ENCODE assay signal across 17 cellular contexts in the genomic region with DNA sequence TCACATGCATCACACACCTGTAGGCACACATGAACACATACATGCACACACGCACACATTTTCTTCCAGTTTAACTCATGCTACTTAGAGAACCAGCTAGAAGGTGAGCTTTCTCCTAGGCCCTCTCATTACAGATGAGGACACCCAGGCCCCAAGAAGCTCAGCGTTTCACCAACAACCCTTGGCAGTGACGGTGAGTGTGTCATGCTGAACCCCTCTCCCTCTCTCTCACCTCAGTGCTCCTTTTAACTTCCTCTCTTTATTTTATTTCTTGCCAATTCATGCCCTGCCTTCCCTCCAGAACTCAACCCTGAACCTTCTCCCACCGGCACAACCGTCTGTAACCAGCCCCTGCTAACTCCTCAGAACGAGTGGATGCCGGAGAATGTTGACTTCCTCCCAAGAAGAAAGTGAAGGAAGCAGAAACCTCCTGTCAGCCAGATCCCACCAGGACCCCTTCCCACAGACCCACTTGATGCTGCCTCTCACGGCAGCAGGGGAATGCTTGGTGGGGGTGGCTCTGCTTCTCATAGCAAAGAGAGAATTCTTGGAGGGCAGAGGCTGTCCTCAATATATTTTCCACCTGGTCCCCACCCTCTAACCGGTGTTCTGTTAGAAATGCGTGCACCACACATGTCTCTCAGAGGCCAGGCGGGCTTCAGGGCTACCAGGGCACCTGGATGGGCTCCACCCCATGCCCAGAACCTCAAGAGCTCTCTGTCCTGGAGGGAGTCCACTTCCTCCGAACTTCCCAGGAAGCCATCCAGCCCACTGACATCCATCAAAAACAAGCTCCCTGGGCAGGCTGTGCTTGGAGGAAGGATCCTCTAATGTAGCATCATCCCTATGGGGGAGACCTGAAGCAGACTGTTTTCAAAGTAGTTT.
A peak's percentile ranks its signal among the peaks of the same experiment; 100 is the strongest.
DNase-seq lines count a peak whose midpoint lies in the region; ATAC-seq, FAIRE-seq and TF ChIP-seq lines count a peak whose summit lies in the region.
"Had no signal": no experiment of that assay in that cellular context is flagged by ENCODE, and none has a peak within 500 bp of the region (broad histone marks: within the 10 kb centered on the region; RNA-seq: fewer than 3 reads in every experiment).

No MANE protein-coding gene starts in this region.

- no peak overlapping the region for H3K4me2 ChIP-seq in IMR-90 (ENCODE audit: low read depth, low read length)
- H3K4me2 ChIP-seq: hepatocyte had no signal

- dilution Hi-C loops in IMR-90 (cut with HindIII; ENCODE audit: low sequenced_read_pairs, unreplicated experiment), result no loop called here

- H3K9me1 ChIP-seq in IMR-90 (ENCODE audit: insufficient read depth, low read length), result peaks cover 8% of the 10 kb centered on the region

- H3K36me3 ChIP-seq in IMR-90 (ENCODE audit: control insufficient read depth, insufficient read depth, low read length), result no peaks in the 10 kb centered on the region
- H3K36me3 ChIP-seq in kidney (ENCODE audit: control insufficient read depth in 1 of 2, insufficient read depth in 2 of 2, low read length in 2 of 2), result no peaks in the 10 kb centered on the region
- H3K36me3 ChIP-seq: HAP-1, vagina had no signal

- no peak overlapping the region for H2BK5ac ChIP-seq in IMR-90 (ENCODE audit: low read depth, low read length, poor library complexity, severe bottlenecking)

- no peak overlapping the region for H2AFZ ChIP-seq in IMR-90 (replicated peaks; ENCODE audit: low read length, poor library complexity)
- H2AFZ ChIP-seq: hepatocyte had no signal

- H3K4me1 ChIP-seq in right cardiac atrium (ENCODE audit: control insufficient read depth, insufficient read depth, low read length), result peaks cover 9% of the 10 kb centered on the region
- peaks cover 10% of the 10 kb centered on the region for H3K4me1 ChIP-seq in IMR-90 (ENCODE audit: control insufficient read depth, insufficient read depth, low read length)
- H3K4me1 ChIP-seq in kidney (ENCODE audit: control insufficient read depth in 1 of 2, insufficient read depth in 1 of 2, low read depth in 1 of 2, low read length in 2 of 2), result peaks cover 20 to 23% of the 10 kb centered on the region in 2 donors
- H3K4me1 ChIP-seq: HAP-1 had no signal

- H3K9ac ChIP-seq in IMR-90 (ENCODE audit: low read depth, low read length) (no peak overlapping the region), kidney (ENCODE audit: low read length in 2 of 2) (no peak overlapping the region)

- no peaks in the 10 kb centered on the region for H3K27me3 Mint-ChIP-seq in stimulated activated memory B cell treated with anti-CD40 and anti-IgM and Interleukin-4, amounts not matched to agents 10 μg/mL and 1 μg/mL and 100 μg/mL, for 72 hours

- peak overlapping the region; percentile 53; the same call in 1 of the 2 replicates for H2BK120ac ChIP-seq in IMR-90 (ENCODE audit: low read depth, low read length)

- H3K27ac Mint-ChIP-seq in stimulated activated memory B cell treated with anti-CD40 and anti-IgM and Interleukin-4, amounts not matched to agents 10 μg/mL and 1 μg/mL and 100 μg/mL, for 72 hours, result peak overlapping the region; percentile 43

- peak overlapping the region; percentile 74 for H2AK5ac ChIP-seq in IMR-90 (ENCODE audit: low read depth, low read length)

- TF ChIP-seq RAD21 in IMR-90 (IDR thresholded peaks at IDR 0.05; ENCODE audit: low read length), result no peak

- H3K9me3 Mint-ChIP-seq in stimulated activated memory B cell treated with anti-CD40 and anti-IgM and Interleukin-4, amounts not matched to agents 10 μg/mL and 1 μg/mL and 100 μg/mL, for 72 hours, result peaks cover 5% of the 10 kb centered on the region

- in situ Hi-C loops in IMR-90 (cut with MboI; ENCODE audit: low sequenced_read_pairs), result no loop called here

- WGBS in right cardiac atrium, result 71% methylated on average over 12 of the region's 12 CpGs
- 62% methylated on average over 3 of the region's 12 CpGs; no CpG with 5 or more reads in 1 of the 2 experiments for WGBS in IMR-90 (ENCODE audit: extremely low coverage in 2 of 2, insufficient read length in 1 of 2), 2 experiments

- no peak overlapping the region; the same call in 1 of the 2 replicates for H3K14ac ChIP-seq in IMR-90 (replicated peaks; ENCODE audit: low read depth, low read length)

- peak overlapping the region; percentile 8 for H2AK9ac ChIP-seq in IMR-90 (replicated peaks; ENCODE audit: low read depth, low read length, poor library complexity)

- H3K27ac ChIP-seq in right cardiac atrium (ENCODE audit: low read length) (no peak overlapping the region), IMR-90 (ENCODE audit: insufficient read depth, low read length) (no peak overlapping the region), kidney (ENCODE audit: low read depth in 2 of 2, low read length in 2 of 2) (no peak overlapping the region)
- H3K27ac ChIP-seq: hepatocyte, vagina had no signal

- peak overlapping the region; percentile 64 for H3K4ac ChIP-seq in IMR-90 (ENCODE audit: low read depth, low read length)

- no peak overlapping the region for H3K4me3 Mint-ChIP-seq in stimulated activated memory B cell treated with anti-CD40 and anti-IgM and Interleukin-4, amounts not matched to agents 10 μg/mL and 1 μg/mL and 100 μg/mL, for 72 hours

- H2BK15ac ChIP-seq in IMR-90 (ENCODE audit: low read depth, low read length), result peak overlapping the region; percentile 51; the same call in 1 of the 3 replicates

- no TSS peak for BruUV-seq in IMR-90 (replicated peaks; lab: Mats Ljungman, UMichigan)

- H3K27me3 ChIP-seq in right cardiac atrium (ENCODE audit: control insufficient read depth, insufficient read depth), result no peaks in the 10 kb centered on the region
- no peaks in the 10 kb centered on the region for H3K27me3 ChIP-seq in IMR-90 (ENCODE audit: control insufficient read depth, insufficient read depth, low read length)
- H3K27me3 ChIP-seq: hepatocyte, vagina had no signal

- no peaks in the 10 kb centered on the region for H3K36me3 Mint-ChIP-seq in stimulated activated memory B cell treated with anti-CD40 and anti-IgM and Interleukin-4, amounts not matched to agents 10 μg/mL and 1 μg/mL and 100 μg/mL, for 72 hours

- H3K9me3 ChIP-seq in right cardiac atrium (ENCODE audit: control insufficient read depth, low read length) (no peaks in the 10 kb centered on the region), IMR-90 (ENCODE audit: control insufficient read depth, insufficient read depth, low read length) (no peaks in the 10 kb centered on the region), kidney (ENCODE audit: control insufficient read depth in 1 of 2, low read length in 2 of 2) (no peaks in the 10 kb centered on the region)
- H3K9me3 ChIP-seq: HAP-1, vagina had no signal

- no peaks in the 10 kb centered on the region for H4K20me1 ChIP-seq in IMR-90 (ENCODE audit: insufficient read depth, low read length)

- H3K23ac ChIP-seq in IMR-90 (ENCODE audit: low read depth, low read length), result no peak overlapping the region

- CTCF ChIA-PET in IMR-90 (lab: Yijun Ruan, JAX), result no interaction called here

- DNase-seq in cardiac septum (ENCODE audit: low spot score) (peak; percentile 67), right cardiac atrium (no peak), IMR-90 (no peak), kidney (peak; percentile 46), dermis blood vessel endothelial cell (no peak), NCI-H187 (lab: John Stamatoyannopoulos, UW) (no peak)
- DNase-seq: NCI-H1048, NCI-H2081 treated with DMSO at 0.1 percent for 48 hours, NCI-H524 treated with DMSO at 0.1 percent for 48 hours, SHP77, T-helper 2 cell had no signal

- TF ChIP-seq CTCF in IMR-90 (conservative IDR thresholded peaks at IDR 0.05; ENCODE audit: low read depth, low read length) (no peak), kidney (IDR thresholded peaks at IDR 0.05; ENCODE audit: borderline replicate concordance, extremely low read depth, insufficient read depth) (no peak)

- peak overlapping the region in 1 of 2 experiments; percentile 21; a peak in 1 of 4 replicates for H4K8ac ChIP-seq in IMR-90 (ENCODE audit: low read depth in 2 of 2, low read length in 2 of 2)

- FAIRE-seq in kidney (lab: Jason Lieb, UNC), result no peak
- FAIRE-seq: GM12878 had no signal

- no peak for ATAC-seq in right cardiac atrium
- no peak for ATAC-seq in IMR-90 (ENCODE audit: low read depth)
- no peak for ATAC-seq in stimulated activated memory B cell treated with anti-CD40 and anti-IgM and Interleukin-4, amounts not matched to agents 10 μg/mL and 1 μg/mL and 100 μg/mL, for 72 hours
- ATAC-seq in HG03521 (IDR thresholded peaks at IDR 0.05; ENCODE audit: unreplicated experiment), result no peak
- ATAC-seq: GM12878 had no signal

- H2BK20ac ChIP-seq in IMR-90 (ENCODE audit: low read depth, low read length), result peak overlapping the region; percentile 51

- TF ChIP-seq POLR2A in IMR-90 (IDR thresholded peaks at IDR 0.05; ENCODE audit: low read depth, low read length), result no peak

- peak overlapping the region; percentile 24; the same call in 1 of the 2 replicates for H4K91ac ChIP-seq in IMR-90 (ENCODE audit: insufficient read depth, low read depth, low read length)

- peaks cover 23% of the 10 kb centered on the region for H3K4me1 Mint-ChIP-seq in stimulated activated memory B cell treated with anti-CD40 and anti-IgM and Interleukin-4, amounts not matched to agents 10 μg/mL and 1 μg/mL and 100 μg/mL, for 72 hours

- no peak overlapping the region for H4K5ac ChIP-seq in IMR-90 (ENCODE audit: low read depth, low read length)

- no peak overlapping the region for H3K56ac ChIP-seq in IMR-90 (ENCODE audit: extremely low read depth, insufficient read depth, low read length)

- POLR2A ChIA-PET in IMR-90 (lab: Charles Lee; ENCODE audit: unreplicated experiment), result no interaction called here

- intact Hi-C loops in cardiac septum (cut with DNase I) (loop anchor here (5.0 kb wide), 1 partner anchor 382 kb away; the partner anchor contains the start of gene IRF2BP2), right cardiac atrium (cut with DNase I) (loop anchor here in 2 of 4 donors (5.0 to 10.0 kb wide), 4 partner anchors 53 to 460 kb away; partner anchors contain the start of gene IRF2BP2 (in 1 of the 2)), IMR-90 (cut with micrococcal nuclease) (no loop called here), kidney (cut with DNase I) (no loop called here)

- no peak overlapping the region for H3K18ac ChIP-seq in IMR-90 (ENCODE audit: low read depth, low read length)

- peaks cover 0 to 9% of the 10 kb centered on the region in 2 experiments; a peak in 2 of 4 replicates for H3K79me1 ChIP-seq in IMR-90 (ENCODE audit: low read depth in 1 of 2, low read length in 2 of 2)

- no peak overlapping the region for H3K4me3 ChIP-seq in right cardiac atrium (ENCODE audit: low read length)
- H3K4me3 ChIP-seq in IMR-90 (ENCODE audit: insufficient read depth, low read depth, low read length), result no peak overlapping the region
- no peak overlapping the region for H3K4me3 ChIP-seq in kidney (ENCODE audit: low read length in 2 of 2)
- H3K4me3 ChIP-seq: GM12878, HAP-1, hepatocyte, vagina had no signal

TF ChIP-seq in IMR-90, 13 proteins besides CTCF, POLR2A, EP300 and RAD21 (continues in another document):
- TF ChIP-seq BHLHE40 (IDR thresholded peaks at IDR 0.05; ENCODE audit: low read depth, low read length), result no peak
- TF ChIP-seq NFE2L2 (IDR thresholded peaks at IDR 0.05; ENCODE audit: low read depth, low read length), result no peak
- no peak for TF ChIP-seq SMC3 (IDR thresholded peaks at IDR 0.05; ENCODE audit: low read depth, low read length)
- no peak for TF ChIP-seq CEBPB (IDR thresholded peaks at IDR 0.05; ENCODE audit: low read depth, low read length)
- TF ChIP-seq CHD1 (IDR thresholded peaks at IDR 0.05; ENCODE audit: low read depth, low read length), result no peak

Comparison
In these comparisons a context has a peak if more than half of its experiments do, and no peak if none do; other contexts are left out.
1. DNase-seq: peak in cardiac septum (single experiment) and kidney (single experiment); none in right cardiac atrium (0 of 3), IMR-90 (single experiment), dermis blood vessel endothelial cell (single experiment) and NCI-H187 (0 of 2).